ENCODE assay signal across 16 cellular contexts in genomic region chr2:189088566-189089225, GRCh38.
DNase-seq lines count a peak whose midpoint lies in the region; TF ChIP-seq lines count a peak whose summit lies in the region.
"Had no signal": no experiment of that assay in that cellular context is flagged by ENCODE, and none has a peak within 500 bp of the region (broad histone marks: within the 10 kb centered on the region; RNA-seq: fewer than 3 reads in every experiment).

No MANE protein-coding gene starts in this region.

- H3K27ac ChIP-seq in SK-N-SH (ENCODE audit: low read depth in 2 of 2, low read length in 1 of 2) (peak overlapping the region; percentile 79 to 90), hepatocyte (peak overlapping the region; percentile 58), smooth muscle cell (ENCODE audit: low read depth) (peak overlapping the region; percentile 93)
- H3K27ac ChIP-seq: RWPE1, SJCRH30 had no signal

- no peak; the same call in 1 of the 2 replicates for TF ChIP-seq RAD21 in SK-N-SH (IDR thresholded peaks at IDR 0.05; ENCODE audit: low read length)

- H3K4me1 Mint-ChIP-seq in HFFc6 (ENCODE audit: low read depth), result peaks cover 96% of the 10 kb centered on the region
- H3K4me1 Mint-ChIP-seq in type B pancreatic cell (ENCODE audit: unreplicated experiment), result peaks cover 9% of the 10 kb centered on the region

- H3K36me3 Mint-ChIP-seq in HFFc6 (ENCODE audit: low read depth) (peaks cover 86% of the 10 kb centered on the region), type B pancreatic cell (peaks cover 22% of the 10 kb centered on the region)

- TF ChIP-seq EP300 in SK-N-SH (IDR thresholded peaks at IDR 0.05; ENCODE audit: borderline replicate concordance in 1 of 2, low read depth in 1 of 2, low read length in 1 of 2), result peak in 1 of 2 experiments; percentile 41; a peak in 1 of 4 replicates

- POLR2A ChIA-PET in SK-N-SH (lab: Yijun Ruan, JAX), result no interaction called here

- TF ChIP-seq CTCF in HFFc6 (IDR thresholded peaks at IDR 0.05), result no peak
- TF ChIP-seq CTCF in SK-N-SH (IDR thresholded peaks at IDR 0.05), result no peak
- TF ChIP-seq CTCF in hepatocyte (IDR thresholded peaks at IDR 0.05; ENCODE audit: poor library complexity), result no peak
- no peak for TF ChIP-seq CTCF in smooth muscle cell (IDR thresholded peaks at IDR 0.05; ENCODE audit: borderline replicate concordance, insufficient read depth, poor library complexity, severe bottlenecking)
- no peak for TF ChIP-seq CTCF in type B pancreatic cell (conservative IDR thresholded peaks at IDR 0.05)

- H3K9me2 ChIP-seq in SK-N-SH (no peaks in the 10 kb centered on the region), hepatocyte (replicated peaks; ENCODE audit: insufficient read depth) (no peaks in the 10 kb centered on the region)

- CTCF ChIA-PET in SK-N-SH (lab: Yijun Ruan, JAX), result interaction anchor here (1.0 to 1.5 kb wide), 3 partner anchors 9 to 324 kb away, joined by 3 to 5 read pairs (median 4); no protein-coding TSS in a partner anchor

- H3K27me3 ChIP-seq in SK-N-SH (ENCODE audit: insufficient read depth) (no peaks in the 10 kb centered on the region), hepatocyte (no peaks in the 10 kb centered on the region), smooth muscle cell (ENCODE audit: low read depth) (no peaks in the 10 kb centered on the region)
- H3K27me3 ChIP-seq: SJCRH30 had no signal

- peaks cover 6 to 19% of the 10 kb centered on the region in 2 experiments for H3K36me3 ChIP-seq in SK-N-SH (replicated peaks in 1 of 2; ENCODE audit: control insufficient read depth in 1 of 2, insufficient read depth in 2 of 2, low read length in 1 of 2)
- no peaks in the 10 kb centered on the region for H3K36me3 ChIP-seq in hepatocyte (replicated peaks; ENCODE audit: insufficient read depth, low read depth)
- peaks cover 12% of the 10 kb centered on the region for H3K36me3 ChIP-seq in smooth muscle cell (ENCODE audit: low read depth)

- H3K4me3 ChIP-seq in SK-N-SH (ENCODE audit: low read depth in 2 of 2, low read length in 1 of 2) (no peak overlapping the region), hepatocyte (no peak overlapping the region), smooth muscle cell (no peak overlapping the region)
- H3K4me3 ChIP-seq: SJCRH30 had no signal

- H3K27me3 Mint-ChIP-seq in HFFc6 (ENCODE audit: insufficient read depth), result no peaks in the 10 kb centered on the region; the same call in 1 of the 2 replicates
- H3K27me3 Mint-ChIP-seq in type B pancreatic cell, result no peaks in the 10 kb centered on the region

- WGBS in SK-N-SH (ENCODE audit: low lambda C conversion rate), result 34% methylated on average over 4 of the region's 4 CpGs
- WGBS in hepatocyte (ENCODE audit: low lambda C conversion rate, missing lambda C conversion rate), result 44% methylated on average over 4 of the region's 4 CpGs
- whole genome bisulfite sequencing in smooth muscle cell (ENCODE audit: low lambda C conversion rate), result 35% methylated on average over 4 of the region's 4 CpGs

- no peak for DNase-seq in HFFc6
- DNase-seq in SK-N-SH, result peak; percentile 38
- DNase-seq in hepatocyte (ENCODE audit: low spot score), result no peak
- no peak for DNase-seq in smooth muscle cell (lab: John Stamatoyannopoulos, UW; ENCODE audit: unreplicated experiment)
- no peak for DNase-seq in activated T-cell treated with anti-CD3 and anti-CD28 coated beads, Interleukin-2, amount 50 U/mL, for 48 hours
- no peak for DNase-seq in KG1 (lab: John Stamatoyannopoulos, UW)
- no peak for DNase-seq in type B pancreatic cell (ENCODE audit: extremely low spot score, unreplicated experiment)
- DNase-seq: Kasumi-1, NCI-H1105 treated with DMSO at 0.1 percent for 48 hours, NCI-H1694 treated with DMSO at 0.1 percent for 48 hours, NCI-H2107, NCI-H446 treated with DMSO at 0.1 percent for 48 hours, OCI-M1, SJCRH30, SW 1271 had no signal

- peak overlapping the region; percentile 8 for H3K9ac ChIP-seq in SK-N-SH
- H3K9ac ChIP-seq in smooth muscle cell (ENCODE audit: low read depth), result no peak overlapping the region

- no peaks in the 10 kb centered on the region for H3K9me3 Mint-ChIP-seq in HFFc6
- no peaks in the 10 kb centered on the region for H3K9me3 Mint-ChIP-seq in type B pancreatic cell

- peak overlapping the region; percentile 92 for H2AFZ ChIP-seq in SK-N-SH (ENCODE audit: low read depth)
- H2AFZ ChIP-seq in hepatocyte, result no peak overlapping the region
- H2AFZ ChIP-seq in smooth muscle cell (ENCODE audit: low read depth), result no peak overlapping the region

- H3K9me3 ChIP-seq in SK-N-SH, result no peaks in the 10 kb centered on the region
- no peaks in the 10 kb centered on the region for H3K9me3 ChIP-seq in hepatocyte (ENCODE audit: low read depth)
- H3K9me3 ChIP-seq in smooth muscle cell (replicated peaks; ENCODE audit: low read depth), result no peaks in the 10 kb centered on the region
- H3K9me3 ChIP-seq: SJCRH30 had no signal

- H4K20me1 ChIP-seq in SK-N-SH (ENCODE audit: insufficient read depth), result no peaks in the 10 kb centered on the region
- H4K20me1 ChIP-seq in hepatocyte (ENCODE audit: insufficient read depth, poor library complexity, severe bottlenecking), result no peaks in the 10 kb centered on the region
- H4K20me1 ChIP-seq in smooth muscle cell (ENCODE audit: low read depth), result no peaks in the 10 kb centered on the region

- H3K79me2 ChIP-seq in SK-N-SH (ENCODE audit: insufficient read depth), result no peaks in the 10 kb centered on the region
- H3K79me2 ChIP-seq in hepatocyte, result no peaks in the 10 kb centered on the region
- peaks cover 57% of the 10 kb centered on the region for H3K79me2 ChIP-seq in smooth muscle cell (ENCODE audit: low read depth)

- H3K4me3 Mint-ChIP-seq in HFFc6 (peak overlapping the region; percentile 26; the same call in 1 of the 2 replicates), type B pancreatic cell (no peak overlapping the region)

- H3K4me1 ChIP-seq in SK-N-SH (ENCODE audit: control insufficient read depth in 1 of 2, insufficient read depth in 2 of 2, low read depth in 1 of 2, low read length in 1 of 2) (peaks cover 6 to 16% of the 10 kb centered on the region in 2 experiments), hepatocyte (ENCODE audit: insufficient read depth) (peaks cover 11% of the 10 kb centered on the region), smooth muscle cell (ENCODE audit: low read depth) (peaks cover 14% of the 10 kb centered on the region)

- peaks cover 50% of the 10 kb centered on the region for H3F3A ChIP-seq in SK-N-SH (replicated peaks; ENCODE audit: insufficient read depth)
- H3F3A ChIP-seq in smooth muscle cell (ENCODE audit: low read depth), result peaks cover 59% of the 10 kb centered on the region

- H3K4me2 ChIP-seq in SK-N-SH, result no peak overlapping the region
- H3K4me2 ChIP-seq in hepatocyte, result no peak overlapping the region
- H3K4me2 ChIP-seq in smooth muscle cell, result no peak overlapping the region

- H3K27ac Mint-ChIP-seq in HFFc6, result peak overlapping the region; percentile 82
- H3K27ac Mint-ChIP-seq in type B pancreatic cell, result no peak overlapping the region

TF ChIP-seq in SK-N-SH, 30 proteins besides CTCF, POLR2A, EP300 and RAD21 (continues in another document):
- no peak for TF ChIP-seq USF2 (IDR thresholded peaks at IDR 0.05; ENCODE audit: borderline replicate concordance, low read depth, low read length)
- TF ChIP-seq FOXJ3 (CRISPR knock-in tag; IDR thresholded peaks at IDR 0.05), result no peak
- peak; percentile 69 for TF ChIP-seq TCF12 (IDR thresholded peaks at IDR 0.05)
- no peak for TF ChIP-seq GABPA (IDR thresholded peaks at IDR 0.05; ENCODE audit: low read depth)
- no peak for TF ChIP-seq TEAD4 (IDR thresholded peaks at IDR 0.05; ENCODE audit: borderline replicate concordance, insufficient read depth)
- TF ChIP-seq GATA2 (CRISPR knock-in tag; IDR thresholded peaks at IDR 0.05), result peak; percentile 58
- no peak for TF ChIP-seq MEF2A (IDR thresholded peaks at IDR 0.05; ENCODE audit: borderline replicate concordance, low read depth)
- TF ChIP-seq NFIC (IDR thresholded peaks at IDR 0.05; ENCODE audit: borderline replicate concordance), result no peak
- no peak for TF ChIP-seq ELF1 (IDR thresholded peaks at IDR 0.05)
- TF ChIP-seq MXI1 (IDR thresholded peaks at IDR 0.05; ENCODE audit: low read depth, low read length), result no peak
- peak; percentile 27; the same call in 1 of the 2 replicates for TF ChIP-seq RCOR1 (IDR thresholded peaks at IDR 0.05; ENCODE audit: low read length)
- TF ChIP-seq MAX (IDR thresholded peaks at IDR 0.05; ENCODE audit: low read depth), result no peak
- TF ChIP-seq USF1 (IDR thresholded peaks at IDR 0.05; ENCODE audit: borderline replicate concordance, low read depth), result no peak
- TF ChIP-seq SMC3 (IDR thresholded peaks at IDR 0.05; ENCODE audit: low read depth, low read length), result no peak
- no peak for TF ChIP-seq POLR2AphosphoS5 (IDR thresholded peaks at IDR 0.05; ENCODE audit: low read depth, low read length)
- no peak for TF ChIP-seq SIN3A (IDR thresholded peaks at IDR 0.05; ENCODE audit: borderline replicate concordance, low read depth, low read length)
- TF ChIP-seq RFX5 (IDR thresholded peaks at IDR 0.05; ENCODE audit: low read length), result no peak
